Comparison of ENCODE assay signal across 24 cellular contexts in the genomic region with DNA sequence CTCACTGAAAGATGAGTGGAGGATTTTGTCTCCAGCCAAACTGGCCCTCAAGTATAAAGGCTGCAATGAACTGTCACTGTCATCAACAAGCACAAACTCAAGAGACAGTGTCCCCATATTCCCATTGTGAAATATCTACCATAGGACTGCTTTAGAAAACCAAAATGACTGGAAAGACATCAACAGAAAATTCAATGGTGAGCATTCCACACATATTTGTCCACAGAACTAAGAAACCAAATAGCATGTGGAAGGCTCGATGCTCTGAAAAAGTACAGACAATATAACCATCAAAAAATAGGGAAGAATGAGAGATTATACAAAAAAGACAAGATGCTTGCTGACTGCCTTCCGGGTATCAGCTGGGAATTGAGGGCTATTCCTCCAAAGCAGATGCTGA. TPM values are rescaled to one million over a fixed set of nuclear protein-coding genes. Genes with fewer than 3 reads are reported as not detected.
DNase-seq lines count a peak whose midpoint lies in the region; ATAC-seq and TF ChIP-seq lines count a peak whose summit lies in the region.
"Had no signal": no experiment of that assay in that cellular context is flagged by ENCODE, and none has a peak within 500 bp of the region (broad histone marks: within the 10 kb centered on the region; RNA-seq: fewer than 3 reads in every experiment).

No MANE protein-coding gene starts in this region.

- intact Hi-C loops in IMR-90 (cut with micrococcal nuclease): no loop called here
- intact Hi-C loops in spleen (cut with DNase I; ENCODE audit: low total_unique reads): loop anchor here (10.0 kb wide), 1 partner anchor 177 kb away; no protein-coding TSS in a partner anchor

- no peaks in the 10 kb centered on the region for H4K20me1 ChIP-seq in IMR-90 (ENCODE audit: insufficient read depth, low read length)

- no peak overlapping the region for H2BK15ac ChIP-seq in IMR-90 (ENCODE audit: low read depth, low read length)

- no peak overlapping the region for H3K9ac ChIP-seq in IMR-90 (ENCODE audit: low read depth, low read length)

- no peak overlapping the region for H4K5ac ChIP-seq in IMR-90 (ENCODE audit: low read depth, low read length)

- H3K27me3 Mint-ChIP-seq in mesothelial cell of epicardium (ENCODE audit: low read depth): no peaks in the 10 kb centered on the region

- no peak overlapping the region for H3K14ac ChIP-seq in IMR-90 (replicated peaks; ENCODE audit: low read depth, low read length)

- H3K56ac ChIP-seq in IMR-90 (ENCODE audit: extremely low read depth, insufficient read depth, low read length): no peak overlapping the region

- H2AK5ac ChIP-seq in IMR-90 (ENCODE audit: low read depth, low read length): no peak overlapping the region

- no peak overlapping the region for H3K18ac ChIP-seq in IMR-90 (ENCODE audit: low read depth, low read length)

- H3K4ac ChIP-seq in IMR-90 (ENCODE audit: low read depth, low read length): no peak overlapping the region

- H2AK9ac ChIP-seq in IMR-90 (replicated peaks; ENCODE audit: low read depth, low read length, poor library complexity): no peak overlapping the region

- no peak overlapping the region for H3K4me2 ChIP-seq in IMR-90 (ENCODE audit: low read depth, low read length)
- H3K4me2 ChIP-seq: A549 had no signal

- H3K27ac Mint-ChIP-seq in mesothelial cell of epicardium: peak overlapping the region; percentile 74
- H3K27ac Mint-ChIP-seq: CD14-positive monocyte, H9 had no signal

- H2BK120ac ChIP-seq in IMR-90 (ENCODE audit: low read depth, low read length): no peak overlapping the region

- no peak overlapping the region for H3K23ac ChIP-seq in IMR-90 (ENCODE audit: low read depth, low read length)

- H3K79me1 ChIP-seq in IMR-90 (ENCODE audit: low read depth in 1 of 2, low read length in 2 of 2): peaks cover 3 to 4% of the 10 kb centered on the region in 2 experiments; a peak in 1 of 4 replicates

- CTCF ChIA-PET in IMR-90 (lab: Yijun Ruan, JAX): no interaction called here

- H4K91ac ChIP-seq in IMR-90 (ENCODE audit: insufficient read depth, low read depth, low read length): no peak overlapping the region

- no peaks in the 10 kb centered on the region for H3K9me1 ChIP-seq in IMR-90 (ENCODE audit: insufficient read depth, low read length)

- in situ Hi-C loops in IMR-90 (cut with MboI; ENCODE audit: low sequenced_read_pairs): no loop called here

- H3K4me1 ChIP-seq in IMR-90 (ENCODE audit: control insufficient read depth, insufficient read depth, low read length) (0 out of 2 replicates have a peak, but pooled peaks cover 2% of the 10 kb centered on the region), spleen (peaks cover 0 to 6% (median 0%) of the 10 kb centered on the region in 6 donors)
- H3K4me1 ChIP-seq: A549 had no signal

- H3K27me3 ChIP-seq in IMR-90 (ENCODE audit: control insufficient read depth, insufficient read depth, low read length) (no peaks in the 10 kb centered on the region), spleen (replicated peaks in 1 of 7) (no peaks in the 10 kb centered on the region)

- peak; percentile 57 for ATAC-seq in IMR-90 (ENCODE audit: low read depth)
- ATAC-seq: A549, PC-3 had no signal

- H2BK20ac ChIP-seq in IMR-90 (ENCODE audit: low read depth, low read length): no peak overlapping the region

- H2AFZ ChIP-seq in IMR-90 (replicated peaks; ENCODE audit: low read length, poor library complexity): no peak overlapping the region

- H3K9me3 Mint-ChIP-seq in mesothelial cell of epicardium: no peaks in the 10 kb centered on the region
- H3K9me3 Mint-ChIP-seq: CD14-positive monocyte, H9 had no signal

- H3K4me1 Mint-ChIP-seq in mesothelial cell of epicardium: peaks cover 18% of the 10 kb centered on the region
- H3K4me1 Mint-ChIP-seq: CD14-positive monocyte had no signal

- H3K36me3 ChIP-seq in IMR-90 (ENCODE audit: control insufficient read depth, insufficient read depth, low read length) (peaks cover 6% of the 10 kb centered on the region), spleen (peaks cover 4 to 100% (median 50%) of the 10 kb centered on the region in 6 donors)

- no peak overlapping the region for H3K4me3 ChIP-seq in IMR-90 (ENCODE audit: insufficient read depth, low read depth, low read length)
- no peak overlapping the region for H3K4me3 ChIP-seq in choroid plexus epithelial cell (ENCODE audit: low read depth, low read length)
- H3K4me3 ChIP-seq in spleen: no peak overlapping the region
- H3K4me3 ChIP-seq: A549 had no signal

- TF ChIP-seq POLR2A in IMR-90 (IDR thresholded peaks at IDR 0.05; ENCODE audit: low read depth, low read length): no peak
- TF ChIP-seq POLR2A in spleen (IDR thresholded peaks at IDR 0.05): no peak

- WGBS in IMR-90 (ENCODE audit: extremely low coverage in 2 of 2, insufficient read length in 1 of 2), 2 experiments: no CpG with 5 or more reads among the region's 2 CpGs
- 83 to 98% (median 94%) methylated on average over 2 of the region's 2 CpGs for WGBS in spleen, 5 donors

- no peak overlapping the region for H4K8ac ChIP-seq in IMR-90 (ENCODE audit: low read depth in 2 of 2, low read length in 2 of 2)

- POLR2A ChIA-PET in IMR-90 (lab: Charles Lee; ENCODE audit: unreplicated experiment): no interaction called here

- H3K4me3 Mint-ChIP-seq in mesothelial cell of epicardium: no peak overlapping the region
- H3K4me3 Mint-ChIP-seq: CD14-positive monocyte, H9 had no signal

- H3K9me3 ChIP-seq in IMR-90 (ENCODE audit: control insufficient read depth, insufficient read depth, low read length) (no peaks in the 10 kb centered on the region), spleen (no peaks in the 10 kb centered on the region)
- H3K9me3 ChIP-seq: A549 had no signal

- peak; percentile 28 for DNase-seq in AG20443 (ENCODE audit: low spot score)
- DNase-seq in IMR-90: peak; percentile 10
- peak; percentile 30 for DNase-seq in choroid plexus epithelial cell (ENCODE audit: low read depth)
- no peak for DNase-seq in mesothelial cell of epicardium (ENCODE audit: low spot score in 2 of 2, unreplicated experiment in 2 of 2)
- DNase-seq in GF-D8 (lab: John Stamatoyannopoulos, UW): no peak
- DNase-seq in spleen: no peak
- no peak for DNase-seq in C1 segment of cervical spinal cord (lab: John Stamatoyannopoulos, UW)
- no peak for DNase-seq in stimulated activated naive CD4-positive, alpha-beta T cell (lab: John Stamatoyannopoulos, UW)
- DNase-seq: AML-193, DMS79, H9, NCI-H1048, NCI-H1436, NCI-H1930, NCI-H345, NCI-H524 treated with DMSO at 0.1 percent for 48 hours, PC-3, RPMI8226, SIG-M5 had no signal

- TF ChIP-seq CTCF in IMR-90 (conservative IDR thresholded peaks at IDR 0.05; ENCODE audit: low read depth, low read length): no peak
- TF ChIP-seq CTCF in choroid plexus epithelial cell (conservative IDR thresholded peaks at IDR 0.05; ENCODE audit: low read depth, low read length): no peak
- no peak for TF ChIP-seq CTCF in mesothelial cell of epicardium (IDR thresholded peaks at IDR 0.05; ENCODE audit: unreplicated experiment)
- TF ChIP-seq CTCF in spleen (IDR thresholded peaks at IDR 0.05 in 8 of 11, conservative IDR thresholded peaks at IDR 0.05 in 3 of 11): no peak

- dilution Hi-C loops in IMR-90 (cut with HindIII; ENCODE audit: low sequenced_read_pairs, unreplicated experiment): no loop called here

- TF ChIP-seq RAD21 in IMR-90 (IDR thresholded peaks at IDR 0.05; ENCODE audit: low read length): no peak

- no peak overlapping the region for H3K27ac ChIP-seq in IMR-90 (ENCODE audit: insufficient read depth, low read length)
- H3K27ac ChIP-seq in spleen: no peak overlapping the region
- H3K27ac ChIP-seq: A549 had no signal

- BruUV-seq in IMR-90 (replicated peaks; lab: Mats Ljungman, UMichigan): no TSS peak

- H2BK5ac ChIP-seq in IMR-90 (ENCODE audit: low read depth, low read length, poor library complexity, severe bottlenecking): no peak overlapping the region

- H3K36me3 Mint-ChIP-seq in mesothelial cell of epicardium: peaks cover 18% of the 10 kb centered on the region

TF ChIP-seq in IMR-90, 13 proteins besides CTCF, POLR2A, EP300 and RAD21:
- TF ChIP-seq CEBPB (IDR thresholded peaks at IDR 0.05; ENCODE audit: low read depth, low read length) (0 out of 2 replicates have a peak, but pooled peaks have one; percentile 6), NFE2L2 (IDR thresholded peaks at IDR 0.05; ENCODE audit: low read depth, low read length) (no peak)

RNA-seq across cellular contexts. Expression of gene TGFBRAP1, which starts 37.6 kb away (rescaled TPM):
- total RNA-seq in IMR-90 (2012; rRNA removed) (8.9 and 10.4 TPM in 2 replicates), mesothelial cell of epicardium (23.3 to 24.1 TPM (median 23.6 TPM) in 3 replicates), spleen (10 to 100 TPM; 19.2 to 32.7 (median 24.0) TPM)
- polyA plus RNA-seq in IMR-90 (2012; rRNA removed) (6.9 and 7.2 TPM in 2 replicates), spleen (1 to 10 TPM; 4.6 to 7.1 (median 4.7) TPM)
- polyA plus RNA-seq in IMR-90 (2012; cell fraction: cytosol; rRNA removed): 5.9 and 7.5 TPM in 2 replicates
- 6.4 and 8.7 TPM in 2 replicates for polyA plus RNA-seq in IMR-90 (2012; cell fraction: nucleus; rRNA removed; ENCODE audit: low replicate concordance)

RNA-seq across cellular contexts. Expression of gene C2orf49, which starts 45.4 kb away (rescaled TPM):
- 3.8 and 11.1 TPM in 2 replicates for total RNA-seq in IMR-90 (2012; rRNA removed)
- polyA plus RNA-seq in IMR-90 (2012; rRNA removed): 8.5 and 8.6 TPM in 2 replicates
- polyA plus RNA-seq in IMR-90 (2012; cell fraction: cytosol; rRNA removed): 1.1 and 1.3 TPM in 2 replicates
- polyA plus RNA-seq in IMR-90 (2012; cell fraction: nucleus; rRNA removed; ENCODE audit: low replicate concordance): 0.46 and 5.5 TPM in 2 replicates
- 20.7 to 23.3 TPM (median 20.8 TPM) in 3 replicates for total RNA-seq in mesothelial cell of epicardium
- 10 to 100 TPM; 13.7 to 33.7 (median 18.3) TPM for total RNA-seq in spleen
- 1 to 10 TPM; 4.3 to 6.7 (median 6.4) TPM for polyA plus RNA-seq in spleen

RNA-seq across cellular contexts. Expression of gene GPR45, which starts 50.4 kb away (rescaled TPM):
- total RNA-seq in IMR-90 (2012; rRNA removed) (not detected in 2 replicates), mesothelial cell of epicardium (not detected in 3 replicates), spleen (not detected)
- polyA plus RNA-seq in IMR-90 (2012; rRNA removed) (not detected in 2 replicates), spleen (not detected)
- not detected in 2 replicates for polyA plus RNA-seq in IMR-90 (2012; cell fraction: cytosol; rRNA removed)
- not detected in 2 replicates for polyA plus RNA-seq in IMR-90 (2012; cell fraction: nucleus; rRNA removed; ENCODE audit: low replicate concordance)
- total RNA-seq: G401, H9, HT-29, M059J, PC-3 had no signal
- polyA plus RNA-seq: A549, CD14-positive monocyte had no signal

Comparison
In these comparisons a context has a peak if more than half of its experiments do, and no peak if none do; other contexts are left out.
1. DNase-seq: peak in AG20443 (single experiment), IMR-90 (single experiment) and choroid plexus epithelial cell (single experiment); none in mesothelial cell of epicardium (0 of 2), GF-D8 (single experiment), spleen (single experiment), C1 segment of cervical spinal cord (0 of 14) and stimulated activated naive CD4-positive, alpha-beta T cell (0 of 6).